Comparison of ENCODE assay signal across 18 cellular contexts in the genomic region with DNA sequence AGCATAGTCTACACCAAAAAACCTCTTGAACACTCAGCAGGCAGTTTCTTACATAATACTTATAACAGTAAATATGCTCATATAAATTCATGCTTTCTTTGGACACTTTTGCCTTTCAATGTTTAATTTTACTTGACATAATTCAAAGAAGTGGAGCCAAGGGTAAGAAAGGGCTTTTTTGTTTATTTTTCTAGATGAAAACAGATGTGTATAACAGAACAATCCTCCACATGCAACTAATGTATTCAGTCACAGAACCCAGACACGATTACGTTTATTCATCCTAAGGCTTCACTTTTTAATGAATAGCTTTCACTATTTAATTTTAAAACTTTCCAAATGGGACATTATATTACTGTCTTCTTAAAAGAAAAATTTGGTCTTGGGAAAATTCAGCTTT.
"Had no signal": no experiment of that assay in that cellular context is flagged by ENCODE, and none has a peak within 500 bp of the region (broad histone marks: within the 10 kb centered on the region; RNA-seq: fewer than 3 reads in every experiment).

No MANE protein-coding gene starts in this region.

- H3K9ac ChIP-seq: SK-N-SH had no signal

- H3K4me1 ChIP-seq: breast epithelium had no signal

- H3K27me3 ChIP-seq: breast epithelium had no signal

- ATAC-seq: activated T-cell treated with anti-CD3 and anti-CD28 coated beads, Interleukin-2, amount 50 U/mL, for 4 hours had no signal

- DNase-seq: activated CD4-positive, alpha-beta memory T cell treated with anti-CD3 and anti-CD28 coated beads for 36 hours; activated CD4-positive, alpha-beta T cell treated with anti-CD3 and anti-CD28 coated beads, Interleukin-2, amount 10 ng/mL, durations not matched to agents 7 days and 5 days; activated CD4-positive, CD25-positive, alpha-beta regulatory T cell; activated CD8-positive, alpha-beta memory T cell treated with anti-CD3 and anti-CD28 coated beads for 24 hours; activated effector memory CD4-positive, alpha-beta T cell treated with anti-CD3 and anti-CD28 coated beads, Interleukin-2, amount 50 U/mL, for 16 hours; activated naive CD4-positive, alpha-beta T cell treated with Interleukin-2 at 50 U/mL for 16 hours; activated T-cell treated with anti-CD3 and anti-CD28 coated beads, Interleukin-2, amount 50 U/mL, for 4 hours; MM.1S; NCI-H1105; NCI-H1436; NCI-H187; NCI-H2081 treated with DMSO at 0.1 percent for 48 hours; NCI-H446; NCI-H524; SIG-M5; SK-N-SH; T-helper 1 cell had no signal

- H3K36me3 ChIP-seq: breast epithelium had no signal

- H3K9me3 ChIP-seq: breast epithelium had no signal

- H3K4me3 ChIP-seq: breast epithelium had no signal
